In the genomic region with DNA sequence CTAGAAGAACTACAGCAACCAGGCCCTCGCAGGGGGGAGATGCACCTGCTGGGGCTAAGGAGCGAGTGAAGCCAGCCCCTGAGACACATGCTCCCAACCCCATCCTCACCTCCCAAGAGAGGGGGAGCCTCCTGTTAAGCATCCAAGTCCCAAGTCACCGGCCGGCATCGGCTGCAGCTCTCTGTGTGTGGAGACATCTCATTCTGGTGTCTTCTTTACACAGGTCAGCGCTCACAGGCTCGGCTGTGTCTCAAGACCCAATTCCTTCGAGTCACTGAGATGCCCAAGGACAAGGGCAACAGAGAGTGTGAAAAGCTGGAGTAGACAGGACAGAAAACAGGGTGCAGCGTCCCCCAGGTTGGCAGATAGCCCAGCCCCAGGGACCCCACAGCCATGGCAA, we compare ENCODE assay signal across 29 cellular contexts. TPM values are rescaled to one million over a fixed set of nuclear protein-coding genes. Genes with fewer than 3 reads are reported as not detected.
A peak's percentile ranks its signal among the peaks of the same experiment; 100 is the strongest.
DNase-seq lines count a peak whose midpoint lies in the region; ATAC-seq, FAIRE-seq and TF ChIP-seq lines count a peak whose summit lies in the region.
"Had no signal": no experiment of that assay in that cellular context is flagged by ENCODE, and none has a peak within 500 bp of the region (broad histone marks: within the 10 kb centered on the region; RNA-seq: fewer than 3 reads in every experiment).

No MANE protein-coding gene starts in this region.

- H4K20me1 ChIP-seq in Loucy (ENCODE audit: insufficient read depth, low read length, poor library complexity, severe bottlenecking) (no peaks in the 10 kb centered on the region), K562 (replicated peaks; ENCODE audit: control insufficient read depth, insufficient read depth, low read length) (peaks cover 10% of the 10 kb centered on the region; the same call in 1 of the 2 replicates)

- H3K9me3 ChIP-seq in A673 (ENCODE audit: low read depth, low read length, poor library complexity, severe bottlenecking) (no peaks in the 10 kb centered on the region), Loucy (ENCODE audit: insufficient read depth, low read depth, low read length) (no peaks in the 10 kb centered on the region), K562 (replicated peaks; ENCODE audit: control insufficient read depth, insufficient read depth, low read depth, low read length) (no peaks in the 10 kb centered on the region)
- H3K9me3 ChIP-seq: adrenal gland, gastroesophageal sphincter, Peyer's patch, SJCRH30, stomach, thyroid gland, vagina had no signal

- CTCF ChIA-PET in A673 (lab: Charles Lee), result no interaction called here
- CTCF ChIA-PET in K562 (lab: Yijun Ruan, JAX; ENCODE audit: low intra/inter-chr PET ratio), result no interaction called here

- WGBS in K562 (ENCODE audit: insufficient coverage, low coverage, missing lambda C conversion rate), result 73% methylated on average over 7 of the region's 9 CpGs
- 81% methylated on average over 4 to 9 of the region's 9 CpGs for WGBS in lower leg skin, 2 donors

- no peaks in the 10 kb centered on the region for H3K27me3 ChIP-seq in A673 (replicated peaks; ENCODE audit: insufficient read depth, low read depth, low read length, poor library complexity)
- H3K27me3 ChIP-seq in Loucy (ENCODE audit: insufficient read depth, low read length, poor library complexity, severe bottlenecking), result no peaks in the 10 kb centered on the region
- no peaks in the 10 kb centered on the region; a peak in 1 of 5 replicates for H3K27me3 ChIP-seq in K562 (ENCODE audit: control insufficient read depth in 2 of 2, insufficient read depth in 2 of 2, low read length in 2 of 2)
- H3K27me3 ChIP-seq: brain microvascular endothelial cell, Peyer's patch, thyroid gland, vagina had no signal

- peaks cover 38% of the 10 kb centered on the region for H3K4me1 Mint-ChIP-seq in T-helper 2 cell treated with Interferon-gamma antibody and Interleukin-4, amounts not matched to agents 5 μg/mL and 100 μg/mL, for 36 hours (ENCODE audit: low read depth)

- TF ChIP-seq POLR2A in K562 (conservative IDR thresholded peaks at IDR 0.05) (no peak), lower leg skin (IDR thresholded peaks at IDR 0.05) (no peak)

- H3K79me2 ChIP-seq in Loucy (ENCODE audit: insufficient read depth, low read length), result 0 out of 2 replicates have a peak, but pooled peaks cover 4% of the 10 kb centered on the region
- H3K79me2 ChIP-seq in K562 (ENCODE audit: control insufficient read depth, insufficient read depth, low read length), result peaks cover 5% of the 10 kb centered on the region; the same call in 2 of the 3 replicates

- no TSS peak for BruUV-seq in A673 (replicated peaks; lab: Mats Ljungman, UMichigan)
- no TSS peak for BruUV-seq in K562 (replicated peaks; lab: Mats Ljungman, UMichigan)

- H3K36me3 Mint-ChIP-seq in T-helper 2 cell treated with Interferon-gamma antibody and Interleukin-4, amounts not matched to agents 5 μg/mL and 100 μg/mL, for 36 hours (ENCODE audit: low read depth), result no peaks in the 10 kb centered on the region
- H3K36me3 Mint-ChIP-seq: immature natural killer cell had no signal

- H3K9ac ChIP-seq in Loucy (ENCODE audit: low read depth, low read length, poor library complexity, severe bottlenecking) (peak overlapping the region; percentile 76), K562 (ENCODE audit: insufficient read depth in 1 of 2, low read depth in 2 of 2, low read length in 2 of 2) (peak overlapping the region; percentile 88 to 92; a peak in 2 of 4 replicates)

- FAIRE-seq in K562 (lab: Jason Lieb, UNC), result no peak
- FAIRE-seq: endothelial cell of umbilical vein, H54 had no signal

- H2AFZ ChIP-seq in Loucy (ENCODE audit: low read length), result no peak overlapping the region
- H2AFZ ChIP-seq in K562 (ENCODE audit: low read depth, low read length), result peak overlapping the region; percentile 10; the same call in 1 of the 2 replicates

- no peaks in the 10 kb centered on the region for H3F3A ChIP-seq in Loucy (ENCODE audit: low read depth)

- H3K9me3 Mint-ChIP-seq in T-helper 2 cell treated with Interferon-gamma antibody and Interleukin-4, amounts not matched to agents 5 μg/mL and 100 μg/mL, for 36 hours, result no peaks in the 10 kb centered on the region
- H3K9me3 Mint-ChIP-seq: immature natural killer cell had no signal

- in situ Hi-C loops in K562 (cut with MboI), result no loop called here

- TF ChIP-seq CTCF in A673 (conservative IDR thresholded peaks at IDR 0.05; ENCODE audit: low read depth, low read length) (no peak), Loucy (conservative IDR thresholded peaks at IDR 0.05; ENCODE audit: low read length) (no peak), K562 (IDR thresholded peaks at IDR 0.05 in 2 of 3, conservative IDR thresholded peaks at IDR 0.05 in 1 of 3; ENCODE audit: insufficient read depth in 2 of 3, low read depth in 1 of 3, low read length in 3 of 3) (no peak), lower leg skin (IDR thresholded peaks at IDR 0.05) (no peak)

- H3K4me3 ChIP-seq in A673 (ENCODE audit: low read depth, low read length, poor library complexity, severe bottlenecking) (peak overlapping the region; percentile 3), Loucy (ENCODE audit: low read length, poor library complexity, severe bottlenecking) (no peak overlapping the region), K562 (peak overlapping the region; percentile 46), lower leg skin (ENCODE audit: low read depth, poor library complexity, severe bottlenecking) (no peak overlapping the region)
- H3K4me3 ChIP-seq: adrenal gland, gastroesophageal sphincter, Peyer's patch, SJCRH30, stomach, thyroid gland, vagina had no signal

- ATAC-seq in K562 (no peak; the same call in 2 of the 3 replicates), HG03521 (IDR thresholded peaks at IDR 0.05; ENCODE audit: unreplicated experiment) (no peak)
- ATAC-seq: gastroesophageal sphincter had no signal

- H3K4me2 ChIP-seq in Loucy (ENCODE audit: low read depth, low read length, poor library complexity, severe bottlenecking) (peak overlapping the region; percentile 30), K562 (ENCODE audit: insufficient read depth, low read length) (peak overlapping the region; percentile 98)

- no peak overlapping the region for H3K4me3 Mint-ChIP-seq in T-helper 2 cell treated with Interferon-gamma antibody and Interleukin-4, amounts not matched to agents 5 μg/mL and 100 μg/mL, for 36 hours

- H3K36me3 ChIP-seq in A673 (ENCODE audit: insufficient read depth, low read length, poor library complexity, severe bottlenecking), result no peaks in the 10 kb centered on the region
- H3K36me3 ChIP-seq in Loucy (ENCODE audit: insufficient read depth, low read length), result no peaks in the 10 kb centered on the region
- no peaks in the 10 kb centered on the region for H3K36me3 ChIP-seq in K562 (ENCODE audit: control insufficient read depth, insufficient read depth, low read length)
- H3K36me3 ChIP-seq: adrenal gland, brain microvascular endothelial cell, gastroesophageal sphincter, Peyer's patch, SJCRH30, stomach, thyroid gland, vagina had no signal

- no peaks in the 10 kb centered on the region for H3K27me3 Mint-ChIP-seq in T-helper 2 cell treated with Interferon-gamma antibody and Interleukin-4, amounts not matched to agents 5 μg/mL and 100 μg/mL, for 36 hours (ENCODE audit: low read depth)

- H3K9me2 ChIP-seq in Loucy (replicated peaks; ENCODE audit: low read depth, low read length), result no peaks in the 10 kb centered on the region

- POLR2A ChIA-PET in A673 (lab: Charles Lee; ENCODE audit: low non-redundant PET), result no interaction called here
- POLR2A ChIA-PET in K562 (lab: Yijun Ruan, JAX), result interaction anchor here (0.5 to 1.2 kb wide), 4 partner anchors 11 to 224 kb away, joined by 3 read pairs; no protein-coding TSS in a partner anchor

- no peak for DNase-seq in T-helper 2 cell treated with Interferon-gamma antibody and Interleukin-4, amounts not matched to agents 5 μg/mL and 100 μg/mL, for 36 hours (ENCODE audit: low spot score)
- DNase-seq in T-helper 2 cell (no peak), A673 (ENCODE audit: low spot score) (no peak), K562 (ENCODE audit: extremely low read depth in 1 of 4, low spot score in 3 of 4) (no peak), lower leg skin (ENCODE audit: low spot score in 2 of 2) (no peak), amygdala (lab: John Stamatoyannopoulos, UW) (no peak)
- DNase-seq: activated CD8-positive, alpha-beta memory T cell treated with anti-CD3 and anti-CD28 coated beads, Interleukin-2, amount 50 U/mL, for 4 hours; adrenal gland; brain microvascular endothelial cell; DMS79; hippocampal formation; immature natural killer cell; mesendoderm; NCI-H2081; NCI-H2227 treated with DMSO at 0.1 percent for 48 hours; NCI-H69; occipital lobe; Peyer's patch; SJCRH30; stomach; thyroid gland had no signal

- TF ChIP-seq RAD21 in K562 (CRISPR knock-in tag; conservative IDR thresholded peaks at IDR 0.05 in 1 of 2, IDR thresholded peaks at IDR 0.05 in 1 of 2), result no peak

- H3K4me1 ChIP-seq in A673 (ENCODE audit: insufficient read depth, low read length, poor library complexity, severe bottlenecking) (peaks cover 59% of the 10 kb centered on the region), Loucy (ENCODE audit: insufficient read depth, low read length, poor library complexity, severe bottlenecking) (peaks cover 37% of the 10 kb centered on the region), K562 (replicated peaks in 1 of 2; ENCODE audit: control insufficient read depth in 2 of 2, insufficient read depth in 2 of 2, low read length in 2 of 2) (peaks cover 20 to 73% of the 10 kb centered on the region in 2 experiments)
- H3K4me1 ChIP-seq: vagina had no signal

- TF ChIP-seq EP300 in K562 (IDR thresholded peaks at IDR 0.05; ENCODE audit: low read length), result no peak

- peak overlapping the region; percentile 65 for H3K27ac Mint-ChIP-seq in T-helper 2 cell treated with Interferon-gamma antibody and Interleukin-4, amounts not matched to agents 5 μg/mL and 100 μg/mL, for 36 hours

- no peaks in the 10 kb centered on the region for H3K9me1 ChIP-seq in K562 (ENCODE audit: control insufficient read depth, insufficient read depth, low read length)

- intact Hi-C loops in A673 (cut with micrococcal nuclease; ENCODE audit: unreplicated experiment), result no loop called here
- intact Hi-C loops in K562 (cut with micrococcal nuclease), result no loop called here
- intact Hi-C loops in lower leg skin (cut with DNase I; ENCODE audit: low total_unique reads), result no loop called here

- peak overlapping the region; percentile 95 for H3K27ac ChIP-seq in A673 (ENCODE audit: low read depth, low read length, poor library complexity, severe bottlenecking)
- peak overlapping the region; percentile 99; the same call in 1 of the 3 replicates for H3K27ac ChIP-seq in K562 (ENCODE audit: extremely low read depth, low read depth, low read length)
- H3K27ac ChIP-seq: 22Rv1, adrenal gland, brain microvascular endothelial cell, gastroesophageal sphincter, Peyer's patch, SJCRH30, stomach, thyroid gland, vagina had no signal

RNA-seq across cellular contexts. Expression of gene MRGBP, which starts 21.1 kb away (rescaled TPM):
- total RNA-seq in A673 (2021) (26.5 and 27.9 TPM in 2 replicates), K562 (2014; rRNA removed) (31.3 and 37.0 TPM in 2 replicates), K562 (2014; rRNA removed; fragmentation: Illumina TruSeq; extraction: Trizol) (18.1 TPM in 2 replicates), K562 (2015; rRNA removed; fragmentation: Illumina TruSeq; extraction: Trizol) (25.2 and 25.7 TPM in 2 replicates), K562 (2021) (25.1 and 26.1 TPM in 2 replicates), lower leg skin (10 to 100 TPM in 3 of 4 donors, 1 to 10 TPM in 1; 9.8 to 13.9 (median 10.2) TPM)
- 11.0 and 21.6 TPM in 2 replicates for total RNA-seq in K562 (2011; cell fraction: chromatin; rRNA removed; ENCODE audit: low replicate concordance)
- total RNA-seq in K562 (2011; cell fraction: nucleolus; rRNA removed), result 16.4 and 17.2 TPM in 2 replicates
- total RNA-seq in K562 (2011; cell fraction: nucleoplasm; rRNA removed), result 12.8 and 15.0 TPM in 2 replicates
- polyA plus RNA-seq in K562 (2011; rRNA removed) (18.7 and 20.7 TPM in 2 replicates), K562 (2014; fragmentation: Illumina TruSeq; extraction: Trizol) (18.4 and 21.0 TPM in 2 replicates), K562 (2014; fragmentation: Nextera tagmentation; extraction: Ambion mirVana) (1 to 10 TPM; 1.9 to 2.8 TPM), K562 (2014; rRNA removed) (26.3 and 26.7 TPM in 2 replicates)
- polyA plus RNA-seq in K562 (2011; cell fraction: cytosol; rRNA removed), result 20.8 and 28.5 TPM in 2 replicates
- 27.0 and 39.1 TPM in 2 replicates for polyA plus RNA-seq in K562 (2011; cell fraction: nucleus; rRNA removed)
- 14.8 and 21.7 TPM in 2 replicates for polyA plus RNA-seq in K562 (2012)
- 12.7 and 15.7 TPM in 2 replicates for polyA minus RNA-seq in K562 (2011; rRNA and poly(A)+ RNA removed)
- polyA minus RNA-seq in K562 (2011; cell fraction: cytosol; rRNA and poly(A)+ RNA removed), result 9.6 and 11.5 TPM in 2 replicates
- polyA minus RNA-seq in K562 (2011; cell fraction: nucleus; rRNA and poly(A)+ RNA removed), result 9.4 and 12.2 TPM in 2 replicates

RNA-seq across cellular contexts. Expression of gene OGFR, which starts 29.4 kb away (rescaled TPM):
- 46.1 and 47.7 TPM in 2 replicates for total RNA-seq in A673 (2021)
- 16.5 and 43.5 TPM in 2 replicates for total RNA-seq in K562 (2011; cell fraction: chromatin; rRNA removed; ENCODE audit: low replicate concordance)
- total RNA-seq in K562 (2011; cell fraction: nucleolus; rRNA removed), result 33.8 and 38.4 TPM in 2 replicates
- total RNA-seq in K562 (2011; cell fraction: nucleoplasm; rRNA removed), result 22.4 and 24.6 TPM in 2 replicates
- total RNA-seq in K562 (2014; rRNA removed), result 56.3 and 56.5 TPM in 2 replicates
- total RNA-seq in K562 (2014; rRNA removed; fragmentation: Illumina TruSeq; extraction: Trizol), result 8.9 and 10.3 TPM in 2 replicates
- total RNA-seq in K562 (2015; rRNA removed; fragmentation: Illumina TruSeq; extraction: Trizol), result 17.5 and 18.7 TPM in 2 replicates
- 33.1 and 36.5 TPM in 2 replicates for total RNA-seq in K562 (2021)
- polyA plus RNA-seq in K562 (2011; rRNA removed), result 23.3 and 25.4 TPM in 2 replicates
- 15.8 and 36.7 TPM in 2 replicates for polyA plus RNA-seq in K562 (2011; cell fraction: cytosol; rRNA removed)
- polyA plus RNA-seq in K562 (2011; cell fraction: nucleus; rRNA removed), result 32.3 and 48.8 TPM in 2 replicates
- 21.1 and 26.0 TPM in 2 replicates for polyA plus RNA-seq in K562 (2012)
- polyA plus RNA-seq in K562 (2014; fragmentation: Illumina TruSeq; extraction: Trizol), result 16.6 and 22.0 TPM in 2 replicates
- polyA plus RNA-seq in K562 (2014; fragmentation: Nextera tagmentation; extraction: Ambion mirVana), result under 1 TPM; 0.39 TPM
- 34.2 and 36.7 TPM in 2 replicates for polyA plus RNA-seq in K562 (2014; rRNA removed)
- 17.7 and 23.1 TPM in 2 replicates for polyA minus RNA-seq in K562 (2011; rRNA and poly(A)+ RNA removed)
- 19.9 and 22.3 TPM in 2 replicates for polyA minus RNA-seq in K562 (2011; cell fraction: cytosol; rRNA and poly(A)+ RNA removed)
- 8.8 and 9.7 TPM in 2 replicates for polyA minus RNA-seq in K562 (2011; cell fraction: nucleus; rRNA and poly(A)+ RNA removed)
- 10 to 100 TPM; 50.3 to 76.9 (median 58.5) TPM for total RNA-seq in lower leg skin

RNA-seq across cellular contexts. Expression of gene COL9A3, which starts 41.6 kb away (rescaled TPM):
- total RNA-seq in A673 (2021) (8.4 and 11.7 TPM in 2 replicates), K562 (2014; rRNA removed) (0.77 and 1.9 TPM in 2 replicates), K562 (2014; rRNA removed; fragmentation: Illumina TruSeq; extraction: Trizol) (0.18 and 0.51 TPM in 2 replicates), K562 (2015; rRNA removed; fragmentation: Illumina TruSeq; extraction: Trizol) (0.98 and 1.4 TPM in 2 replicates), K562 (2021) (1.3 and 1.7 TPM in 2 replicates), lower leg skin (10 to 100 TPM in 2 of 4 donors, 1 to 10 TPM in 2; 5.6 to 14.1 (median 10.8) TPM)
- 2.5 and 7.3 TPM in 2 replicates for total RNA-seq in K562 (2011; cell fraction: chromatin; rRNA removed; ENCODE audit: low replicate concordance)
- total RNA-seq in K562 (2011; cell fraction: nucleolus; rRNA removed), result 4.0 and 4.9 TPM in 2 replicates
- 2.8 and 4.0 TPM in 2 replicates for total RNA-seq in K562 (2011; cell fraction: nucleoplasm; rRNA removed)
- polyA plus RNA-seq in K562 (2011; rRNA removed) (1.3 and 2.5 TPM in 2 replicates), K562 (2014; fragmentation: Illumina TruSeq; extraction: Trizol) (0.48 and 0.76 TPM in 2 replicates), K562 (2014; fragmentation: Nextera tagmentation; extraction: Ambion mirVana) (under 1 TPM in 1 of 2 experiments, not detected in 1; 0.14 TPM), K562 (2014; rRNA removed) (3.0 and 3.6 TPM in 2 replicates)
- polyA plus RNA-seq in K562 (2011; cell fraction: cytosol; rRNA removed), result 1.7 and 1.9 TPM in 2 replicates
- 12.1 and 20.8 TPM in 2 replicates for polyA plus RNA-seq in K562 (2011; cell fraction: nucleus; rRNA removed)
- 2.0 and 3.0 TPM in 2 replicates for polyA plus RNA-seq in K562 (2012)
- 0.35 and 0.87 TPM in 2 replicates for polyA minus RNA-seq in K562 (2011; rRNA and poly(A)+ RNA removed)
- 1.3 TPM in 1 of 2 replicates, not detected in the other for polyA minus RNA-seq in K562 (2011; cell fraction: cytosol; rRNA and poly(A)+ RNA removed)
- polyA minus RNA-seq in K562 (2011; cell fraction: nucleus; rRNA and poly(A)+ RNA removed), result 1.2 and 2.3 TPM in 2 replicates
- total RNA-seq: MCF 10A had no signal

Comparison
In these comparisons a context has a peak if more than half of its experiments do, and no peak if none do; other contexts are left out.
1. H3K4me3 ChIP-seq: peak in A673 (single experiment) and K562 (single experiment); none in Loucy (single experiment) and lower leg skin (single experiment).